2 cellular contexts compared by ENCODE assay signal in the genomic region with DNA sequence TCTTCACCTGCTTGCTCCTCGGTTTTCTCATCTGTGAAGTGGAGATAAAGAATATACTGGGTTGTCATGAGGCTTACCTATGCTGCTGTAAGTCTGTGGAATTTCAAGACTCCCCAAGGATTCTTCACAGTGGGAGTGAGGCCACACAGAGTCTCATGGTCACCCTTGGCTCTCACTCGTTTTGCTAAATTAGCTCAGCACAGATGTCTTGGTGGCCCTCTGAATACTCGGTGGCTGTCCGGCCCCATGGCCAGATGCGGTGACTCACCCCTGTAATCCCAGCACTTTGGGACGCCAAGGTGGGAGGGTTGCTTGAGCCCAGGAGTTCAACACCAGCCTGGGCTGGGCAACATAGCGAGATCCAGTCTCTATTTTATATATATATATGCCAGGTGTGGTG.
TF ChIP-seq lines count a peak whose summit lies in the region.

No MANE protein-coding gene starts in this region.

TF ChIP-seq in WTC11, 78 proteins besides CTCF, POLR2A, EP300 and RAD21:
- TF ChIP-seq, protein P1, sequence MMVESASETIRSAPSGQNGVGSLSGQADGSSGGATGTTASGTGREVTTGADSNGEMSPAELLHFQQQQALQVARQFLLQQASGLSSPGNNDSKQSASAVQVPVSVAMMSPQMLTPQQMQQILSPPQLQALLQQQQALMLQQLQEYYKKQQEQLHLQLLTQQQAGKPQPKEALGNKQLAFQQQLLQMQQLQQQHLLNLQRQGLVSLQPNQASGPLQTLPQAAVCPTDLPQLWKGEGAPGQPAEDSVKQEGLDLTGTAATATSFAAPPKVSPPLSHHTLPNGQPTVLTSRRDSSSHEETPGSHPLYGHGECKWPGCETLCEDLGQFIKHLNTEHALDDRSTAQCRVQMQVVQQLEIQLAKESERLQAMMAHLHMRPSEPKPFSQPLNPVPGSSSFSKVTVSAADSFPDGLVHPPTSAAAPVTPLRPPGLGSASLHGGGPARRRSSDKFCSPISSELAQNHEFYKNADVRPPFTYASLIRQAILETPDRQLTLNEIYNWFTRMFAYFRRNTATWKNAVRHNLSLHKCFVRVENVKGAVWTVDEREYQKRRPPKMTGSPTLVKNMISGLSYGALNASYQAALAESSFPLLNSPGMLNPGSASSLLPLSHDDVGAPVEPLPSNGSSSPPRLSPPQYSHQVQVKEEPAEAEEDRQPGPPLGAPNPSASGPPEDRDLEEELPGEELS (CRISPR knock-in tag; IDR thresholded peaks at IDR 0.05) = no peak
- 0 out of 2 replicates have a peak, but pooled peaks have one; percentile 12 for TF ChIP-seq ZNF121 (CRISPR knock-in tag; IDR thresholded peaks at IDR 0.05)

TF ChIP-seq in K562, 482 proteins besides CTCF, POLR2A, EP300 and RAD21:
- no peak for TF ChIP-seq THRAP3 (IDR thresholded peaks at IDR 0.05; ENCODE audit: borderline replicate concordance)
- no peak for TF ChIP-seq POLR2AphosphoS2 (IDR thresholded peaks at IDR 0.05; ENCODE audit: low read length)
- 0 out of 2 replicates have a peak, but pooled peaks have one; percentile 19 for TF ChIP-seq JUND (IDR thresholded peaks at IDR 0.05; ENCODE audit: borderline replicate concordance, low read depth, low read length)
- no peak for TF ChIP-seq JUND (tag; IDR thresholded peaks at IDR 0.05; ENCODE audit: borderline replicate concordance, low read depth, low read length)
- TF ChIP-seq CBFA2T3 (IDR thresholded peaks at IDR 0.05) = peak; percentile 59
- TF ChIP-seq, protein P2, sequence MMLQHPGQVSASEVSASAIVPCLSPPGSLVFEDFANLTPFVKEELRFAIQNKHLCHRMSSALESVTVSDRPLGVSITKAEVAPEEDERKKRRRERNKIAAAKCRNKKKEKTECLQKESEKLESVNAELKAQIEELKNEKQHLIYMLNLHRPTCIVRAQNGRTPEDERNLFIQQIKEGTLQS (IDR thresholded peaks at IDR 0.05) = 0 out of 2 replicates have a peak, but pooled peaks have one; percentile 19
- TF ChIP-seq, protein P2 (CRISPR knock-in tag; conservative IDR thresholded peaks at IDR 0.05) = no peak
- TF ChIP-seq HDAC8 (tag; IDR thresholded peaks at IDR 0.05) = no peak
- 0 out of 2 replicates have a peak, but pooled peaks have one; percentile 19 for TF ChIP-seq FOSL1 (tag; conservative IDR thresholded peaks at IDR 0.05)
- no peak for TF ChIP-seq ETS2 (tag; IDR thresholded peaks at IDR 0.05; ENCODE audit: borderline replicate concordance, poor library complexity, severe bottlenecking)
- TF ChIP-seq RBM17 (IDR thresholded peaks at IDR 0.05; ENCODE audit: borderline replicate concordance, low read depth, low read length) = no peak
- TF ChIP-seq NONO (IDR thresholded peaks at IDR 0.05; ENCODE audit: low read depth in 2 of 2, low read length in 1 of 2) = no peak
- peak; percentile 26; the same call in 1 of the 2 replicates for TF ChIP-seq ARID1B (IDR thresholded peaks at IDR 0.05)
- no peak for TF ChIP-seq ETV6 (IDR thresholded peaks at IDR 0.05; ENCODE audit: borderline replicate concordance in 1 of 2, low read depth in 2 of 2, low read length in 1 of 2)
- no peak for TF ChIP-seq ETV6 (CRISPR knock-in tag; IDR thresholded peaks at IDR 0.05; ENCODE audit: borderline replicate concordance)
- no peak for TF ChIP-seq HMG20A (CRISPR knock-in tag; conservative IDR thresholded peaks at IDR 0.05)
- TF ChIP-seq TAL1 (IDR thresholded peaks at IDR 0.05) = peak; percentile 15; the same call in 1 of the 2 replicates
- TF ChIP-seq, protein P3, sequence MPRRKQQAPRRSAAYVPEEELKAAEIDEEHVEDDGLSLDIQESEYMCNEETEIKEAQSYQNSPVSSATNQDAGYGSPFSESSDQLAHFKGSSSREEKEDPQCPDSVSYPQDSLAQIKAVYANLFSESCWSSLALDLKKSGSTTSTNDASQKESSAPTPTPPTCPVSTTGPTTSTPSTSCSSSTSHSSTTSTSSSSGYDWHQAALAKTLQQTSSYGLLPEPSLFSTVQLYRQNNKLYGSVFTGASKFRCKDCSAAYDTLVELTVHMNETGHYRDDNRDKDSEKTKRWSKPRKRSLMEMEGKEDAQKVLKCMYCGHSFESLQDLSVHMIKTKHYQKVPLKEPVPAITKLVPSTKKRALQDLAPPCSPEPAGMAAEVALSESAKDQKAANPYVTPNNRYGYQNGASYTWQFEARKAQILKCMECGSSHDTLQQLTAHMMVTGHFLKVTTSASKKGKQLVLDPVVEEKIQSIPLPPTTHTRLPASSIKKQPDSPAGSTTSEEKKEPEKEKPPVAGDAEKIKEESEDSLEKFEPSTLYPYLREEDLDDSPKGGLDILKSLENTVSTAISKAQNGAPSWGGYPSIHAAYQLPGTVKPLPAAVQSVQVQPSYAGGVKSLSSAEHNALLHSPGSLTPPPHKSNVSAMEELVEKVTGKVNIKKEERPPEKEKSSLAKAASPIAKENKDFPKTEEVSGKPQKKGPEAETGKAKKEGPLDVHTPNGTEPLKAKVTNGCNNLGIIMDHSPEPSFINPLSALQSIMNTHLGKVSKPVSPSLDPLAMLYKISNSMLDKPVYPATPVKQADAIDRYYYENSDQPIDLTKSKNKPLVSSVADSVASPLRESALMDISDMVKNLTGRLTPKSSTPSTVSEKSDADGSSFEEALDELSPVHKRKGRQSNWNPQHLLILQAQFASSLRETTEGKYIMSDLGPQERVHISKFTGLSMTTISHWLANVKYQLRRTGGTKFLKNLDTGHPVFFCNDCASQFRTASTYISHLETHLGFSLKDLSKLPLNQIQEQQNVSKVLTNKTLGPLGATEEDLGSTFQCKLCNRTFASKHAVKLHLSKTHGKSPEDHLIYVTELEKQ (CRISPR knock-in tag; IDR thresholded peaks at IDR 0.05) = no peak
TF ChIP-seq in K562: peak in this region for 6.
